In genomic region chr5:180291234-180291940, GRCh38 we compare ENCODE assay signal across 8 cellular contexts. TPM values are rescaled to one million over a fixed set of nuclear protein-coding genes. Genes with fewer than 3 reads are reported as not detected.
DNase-seq lines count a peak whose midpoint lies in the region; ATAC-seq and TF ChIP-seq lines count a peak whose summit lies in the region.

No MANE protein-coding gene starts in this region.

- peak overlapping the region; percentile 33 for H3K9ac ChIP-seq in rectal smooth muscle tissue (ENCODE audit: low read length)

- peak overlapping the region; percentile 87 for H3K4me3 Mint-ChIP-seq in activated T-cell treated with anti-CD3 and anti-CD28 coated beads, Interleukin-2, amount 50 U/mL, for 4 hours

- DNase-seq in DMS 273 (lab: John Stamatoyannopoulos, UW; ENCODE audit: unreplicated experiment) (peak; percentile 47), DMS 273 treated with DMSO at 0.1 percent for 48 hours (lab: John Stamatoyannopoulos, UW) (no peak), HL-60 (ENCODE audit: low read depth in 1 of 2, low spot score in 1 of 2) (peak in 1 of 2 experiments; percentile 12), left ventricle myocardium inferior (no peak), NCI-H2081 treated with DMSO at 0.1 percent for 48 hours (lab: John Stamatoyannopoulos, UW) (no peak)
- no peak for DNase-seq in activated T-cell treated with anti-CD3 and anti-CD28 coated beads, Interleukin-2, amount 50 U/mL, for 4 hours

- H3K27me3 ChIP-seq in HL-60 (ENCODE audit: insufficient read depth, poor library complexity, severe bottlenecking) = no peaks in the 10 kb centered on the region
- no peaks in the 10 kb centered on the region for H3K27me3 ChIP-seq in left ventricle myocardium inferior (ENCODE audit: low read depth)
- no peaks in the 10 kb centered on the region for H3K27me3 ChIP-seq in rectal smooth muscle tissue (ENCODE audit: control insufficient read depth, insufficient read depth, low read length)

- no peaks in the 10 kb centered on the region for H3K9me3 ChIP-seq in left ventricle myocardium inferior (replicated peaks)

- H3K36me3 Mint-ChIP-seq in activated T-cell treated with anti-CD3 and anti-CD28 coated beads, Interleukin-2, amount 50 U/mL, for 4 hours (ENCODE audit: insufficient read depth) = peaks cover 14% of the 10 kb centered on the region

- no peaks in the 10 kb centered on the region for H3K27me3 Mint-ChIP-seq in activated T-cell treated with anti-CD3 and anti-CD28 coated beads, Interleukin-2, amount 50 U/mL, for 4 hours (ENCODE audit: low read depth)

- H3K4me1 ChIP-seq in left ventricle myocardium inferior = peaks cover 36% of the 10 kb centered on the region
- no peaks in the 10 kb centered on the region for H3K4me1 ChIP-seq in rectal smooth muscle tissue (ENCODE audit: control insufficient read depth, insufficient read depth, low read length)

- H3K9me3 Mint-ChIP-seq in activated T-cell treated with anti-CD3 and anti-CD28 coated beads, Interleukin-2, amount 50 U/mL, for 4 hours = no peaks in the 10 kb centered on the region

- H3K27ac ChIP-seq in HL-60 (replicated peaks) (peak overlapping the region; percentile 51; the same call in 1 of the 2 replicates), left ventricle myocardium inferior (replicated peaks) (peak overlapping the region; percentile 98), rectal smooth muscle tissue (ENCODE audit: low read depth, low read length) (no peak overlapping the region)

- peaks cover 33% of the 10 kb centered on the region for H3K4me1 Mint-ChIP-seq in activated T-cell treated with anti-CD3 and anti-CD28 coated beads, Interleukin-2, amount 50 U/mL, for 4 hours (ENCODE audit: low read depth)

- intact Hi-C loops in left ventricle myocardium inferior (cut with micrococcal nuclease) = loop anchor here (10.0 kb wide), 1 partner anchor 183 kb away; no protein-coding TSS in a partner anchor

- H3K36me3 ChIP-seq in left ventricle myocardium inferior (peaks cover 4% of the 10 kb centered on the region), rectal smooth muscle tissue (ENCODE audit: control insufficient read depth, insufficient read depth, low read length) (peaks cover 2% of the 10 kb centered on the region)

- H3K4me3 ChIP-seq in HL-60 (replicated peaks; ENCODE audit: insufficient read depth, low read length) (peak overlapping the region; percentile 59), left ventricle myocardium inferior (peak overlapping the region; percentile 99), rectal smooth muscle tissue (ENCODE audit: low read length) (peak overlapping the region; percentile 85)

- ATAC-seq in GM21447 (IDR thresholded peaks at IDR 0.05; ENCODE audit: unreplicated experiment) = peak; percentile 30
- ATAC-seq in activated T-cell treated with anti-CD3 and anti-CD28 coated beads, Interleukin-2, amount 50 U/mL, for 4 hours = peak; percentile 38 to 53

- TF ChIP-seq CTCF in HL-60 (IDR thresholded peaks at IDR 0.05; ENCODE audit: insufficient read depth, low read length) (no peak), left ventricle myocardium inferior (IDR thresholded peaks at IDR 0.05; ENCODE audit: borderline replicate concordance) (peak; percentile 33)

RNA-seq across cellular contexts. Expression of gene MAPK9, which starts 0.5 kb away (rescaled TPM):
- 10 to 100 TPM; 34.8 to 39.1 (median 35.8) TPM for total RNA-seq in activated T-cell treated with anti-CD3 and anti-CD28 coated beads, Interleukin-2, amount 50 U/mL, for 4 hours
- total RNA-seq in left ventricle myocardium inferior = 40.9 TPM
